ENCODE assay signal across 9 cellular contexts in the genomic region with DNA sequence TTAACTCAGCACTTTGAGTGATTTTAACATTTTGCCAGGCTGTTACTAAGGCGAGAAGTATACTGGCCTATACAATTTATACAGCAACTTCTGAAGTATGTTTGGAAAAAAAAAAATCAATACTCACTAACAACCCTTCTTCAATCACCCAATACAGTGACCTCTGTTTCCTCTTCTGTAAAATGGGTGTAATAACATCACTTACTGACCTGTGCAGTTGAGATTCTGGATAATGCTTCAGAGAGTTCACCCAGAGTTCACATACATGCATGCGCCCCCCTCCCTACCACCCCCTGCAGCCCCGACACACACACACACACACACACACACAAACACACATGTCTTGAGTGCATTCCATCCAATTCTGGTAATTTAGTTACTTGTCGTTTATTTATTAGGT. TPM values are rescaled to one million over a fixed set of nuclear protein-coding genes. Genes with fewer than 3 reads are reported as not detected.
"Had no signal": no experiment of that assay in that cellular context is flagged by ENCODE, and none has a peak within 500 bp of the region (broad histone marks: within the 10 kb centered on the region; RNA-seq: fewer than 3 reads in every experiment).

No MANE protein-coding gene starts in this region.

- DNase-seq: GDM1, GF-D8 had no signal

- H3K4me3 ChIP-seq: GM12878 had no signal

- FAIRE-seq: G401.6, GM12878, GM12891, GM12892, GM18507, GM19239 had no signal

- ATAC-seq: GM12878 had no signal

RNA-seq across cellular contexts. Expression of gene PAH, which starts 9.1 kb away (rescaled TPM):
- total RNA-seq: G401 had no signal

RNA-seq across cellular contexts. Expression of gene ASCL1, which starts 49.6 kb away (rescaled TPM):
- total RNA-seq: G401 had no signal
